In genomic region chr3:6717026-6717943, GRCh38 we compare ENCODE assay signal across 12 cellular contexts.
DNase-seq lines count a peak whose midpoint lies in the region; ATAC-seq, FAIRE-seq and TF ChIP-seq lines count a peak whose summit lies in the region.
"Had no signal": no experiment of that assay in that cellular context is flagged by ENCODE, and none has a peak within 500 bp of the region (broad histone marks: within the 10 kb centered on the region; RNA-seq: fewer than 3 reads in every experiment).

No MANE protein-coding gene starts in this region.

- peaks cover 7% of the 10 kb centered on the region; the same call in 1 of the 2 replicates for H3K9me3 ChIP-seq in Karpas-422 (ENCODE audit: low read length)

- H3K27me3 Mint-ChIP-seq in GM23338 (ENCODE audit: insufficient read depth, low read depth, poor library complexity) (no peaks in the 10 kb centered on the region), immature natural killer cell (ENCODE audit: low read depth in 3 of 3) (no peaks in the 10 kb centered on the region)
- H3K27me3 Mint-ChIP-seq in activated CD8-positive, alpha-beta T cell treated with anti-CD3 and anti-CD28 coated beads for 36 hours = no peaks in the 10 kb centered on the region

- H3K9me3 Mint-ChIP-seq in GM23338 (peaks cover 74% of the 10 kb centered on the region), immature natural killer cell (peaks cover 10 to 46% (median 15%) of the 10 kb centered on the region in 6 donors)
- H3K9me3 Mint-ChIP-seq in activated CD8-positive, alpha-beta T cell treated with anti-CD3 and anti-CD28 coated beads for 36 hours = peaks cover 17% of the 10 kb centered on the region

- peak overlapping the region; percentile 29 for H3K4me2 ChIP-seq in Karpas-422 (ENCODE audit: low read depth, low read length, poor library complexity, severe bottlenecking)
- H3K4me2 ChIP-seq in GM23338 = no peak overlapping the region

- H3K27ac ChIP-seq in Karpas-422 (ENCODE audit: low read length) (no peak overlapping the region), GM23338 (ENCODE audit: low read depth) (no peak overlapping the region)

- no peaks in the 10 kb centered on the region for H3K79me2 ChIP-seq in Karpas-422 (ENCODE audit: low read length)
- no peaks in the 10 kb centered on the region for H3K79me2 ChIP-seq in GM23338 (replicated peaks; ENCODE audit: insufficient read depth)

- no peaks in the 10 kb centered on the region for H3K9me2 ChIP-seq in Karpas-422 (replicated peaks; ENCODE audit: insufficient read depth, low read length)
- H3K9me2 ChIP-seq in GM23338 (ENCODE audit: insufficient read depth) = no peaks in the 10 kb centered on the region

- ATAC-seq in GM19452 (IDR thresholded peaks at IDR 0.05; ENCODE audit: unreplicated experiment) (peak; percentile 91), HG02885 (IDR thresholded peaks at IDR 0.05; ENCODE audit: poor library complexity, unreplicated experiment) (peak; percentile 97), GM23338 (no peak)
- ATAC-seq in activated CD8-positive, alpha-beta T cell treated with anti-CD3 and anti-CD28 coated beads for 36 hours = no peak

- H3K27me3 ChIP-seq in Karpas-422 (ENCODE audit: low read length) = peaks cover 3% of the 10 kb centered on the region; the same call in 1 of the 2 replicates
- H3K27me3 ChIP-seq in GM23338 (ENCODE audit: insufficient read depth) = no peaks in the 10 kb centered on the region

- POLR2A ChIA-PET in activated CD8-positive, alpha-beta T cell treated with anti-CD3 and anti-CD28 coated beads for 36 hours (lab: Charles Lee) = interaction anchor here (0.6 kb wide), 1 partner anchor 78 kb away, joined by 3 read pairs; no protein-coding TSS in a partner anchor

- H3K27ac Mint-ChIP-seq in GM23338 (no peak overlapping the region), immature natural killer cell (no peak overlapping the region)
- H3K27ac Mint-ChIP-seq in activated CD8-positive, alpha-beta T cell treated with anti-CD3 and anti-CD28 coated beads for 36 hours = no peak overlapping the region

- H3K36me3 Mint-ChIP-seq in GM23338 (ENCODE audit: low read depth) (peaks cover 24% of the 10 kb centered on the region), immature natural killer cell (no peaks in the 10 kb centered on the region)
- H3K36me3 Mint-ChIP-seq in activated CD8-positive, alpha-beta T cell treated with anti-CD3 and anti-CD28 coated beads for 36 hours (ENCODE audit: low read depth) = no peaks in the 10 kb centered on the region

- no peak for DNase-seq in GM12891 (ENCODE audit: insufficient read length, low spot score)
- DNase-seq in Karpas-422 = peak; percentile 79
- DNase-seq in GM23338 (ENCODE audit: low spot score) = no peak
- no peak for DNase-seq in NCI-H226
- no peak for DNase-seq in immature natural killer cell
- no peak for DNase-seq in activated CD8-positive, alpha-beta T cell treated with anti-CD3 and anti-CD28 coated beads for 36 hours
- DNase-seq: activated CD4-positive, alpha-beta T cell treated with anti-CD3 and anti-CD28 coated beads, Interleukin-2, amount 50 U/mL, for 4 hours; NCI-H2107 had no signal

- H3K4me3 ChIP-seq in Karpas-422 (ENCODE audit: low read length) (no peak overlapping the region), GM23338 (no peak overlapping the region)

- intact Hi-C loops in activated CD8-positive, alpha-beta T cell treated with anti-CD3 and anti-CD28 coated beads for 36 hours (cut with micrococcal nuclease) = no loop called here

- no peak for TF ChIP-seq CTCF in GM23338 (conservative IDR thresholded peaks at IDR 0.05; ENCODE audit: low read depth in 2 of 2)
- TF ChIP-seq CTCF in activated CD8-positive, alpha-beta T cell treated with anti-CD3 and anti-CD28 coated beads for 36 hours (IDR thresholded peaks at IDR 0.05) = no peak

- no peak for TF ChIP-seq POLR2A in GM12891 (IDR thresholded peaks at IDR 0.05; ENCODE audit: low read depth, low read length)

- H3F3A ChIP-seq in GM23338 (replicated peaks; ENCODE audit: low read depth) = no peaks in the 10 kb centered on the region

- H2AFZ ChIP-seq in Karpas-422 (ENCODE audit: low read length) (no peak overlapping the region), GM23338 (no peak overlapping the region)

- no peak overlapping the region for H3K4me3 Mint-ChIP-seq in GM23338
- no peak overlapping the region for H3K4me3 Mint-ChIP-seq in immature natural killer cell
- no peak overlapping the region for H3K4me3 Mint-ChIP-seq in activated CD8-positive, alpha-beta T cell treated with anti-CD3 and anti-CD28 coated beads for 36 hours

- H3K9ac ChIP-seq in Karpas-422 (ENCODE audit: low read length) = no peak overlapping the region

- no peaks in the 10 kb centered on the region; the same call in 1 of the 3 replicates for H3K4me1 Mint-ChIP-seq in GM23338
- H3K4me1 Mint-ChIP-seq in immature natural killer cell = no peaks in the 10 kb centered on the region
- H3K4me1 Mint-ChIP-seq in activated CD8-positive, alpha-beta T cell treated with anti-CD3 and anti-CD28 coated beads for 36 hours (ENCODE audit: low read depth) = no peaks in the 10 kb centered on the region

- H3K4me1 ChIP-seq in Karpas-422 (ENCODE audit: low read length) = peaks cover 25% of the 10 kb centered on the region
- H3K4me1 ChIP-seq in GM23338 (ENCODE audit: insufficient read depth) = no peaks in the 10 kb centered on the region

- FAIRE-seq in GM12891 (lab: Jason Lieb, UNC) = no peak
- FAIRE-seq: endometrium, G401.6 had no signal

- H3K36me3 ChIP-seq in Karpas-422 (ENCODE audit: insufficient read depth, low read length) = no peaks in the 10 kb centered on the region
- H3K36me3 ChIP-seq in GM23338 (ENCODE audit: insufficient read depth) = 0 out of 2 replicates have a peak, but pooled peaks cover 4% of the 10 kb centered on the region

- CTCF ChIA-PET in activated CD8-positive, alpha-beta T cell treated with anti-CD3 and anti-CD28 coated beads for 36 hours (lab: Charles Lee) = no interaction called here

- H4K20me1 ChIP-seq in Karpas-422 (ENCODE audit: insufficient read depth, low read depth, low read length) = no peaks in the 10 kb centered on the region
- H4K20me1 ChIP-seq in GM23338 (replicated peaks; ENCODE audit: insufficient read depth) = no peaks in the 10 kb centered on the region

TF ChIP-seq in GM12891, 5 proteins besides CTCF, POLR2A, EP300 and RAD21:
- TF ChIP-seq PAX5 (IDR thresholded peaks at IDR 0.05; ENCODE audit: insufficient read depth, low read length, severe bottlenecking) (no peak), POLR2AphosphoS5 (IDR thresholded peaks at IDR 0.05; ENCODE audit: low read depth, low read length) (no peak), SPI1 (IDR thresholded peaks at IDR 0.05; ENCODE audit: low read depth, low read length) (peak; percentile 99), TAF1 (IDR thresholded peaks at IDR 0.05; ENCODE audit: low read depth, low read length) (no peak), POU2F2 (IDR thresholded peaks at IDR 0.05; ENCODE audit: low read depth, low read length) (no peak)
TF ChIP-seq in GM12891: peak in this region for 1.

Comparison
In these comparisons a context has a peak if more than half of its experiments do, and no peak if none do; other contexts are left out.
1. ATAC-seq: peak in GM19452 (single experiment) and HG02885 (single experiment); none in GM23338 (single experiment) and activated CD8-positive, alpha-beta T cell treated with anti-CD3 and anti-CD28 coated beads for 36 hours (single experiment).